ENCODE assay signal across 1 cellular context in genomic region chr3:49856181-49857005, GRCh38.
TF ChIP-seq lines count a peak whose summit lies in the region.

TSS of gene TRAIP (minus strand) at chr3:49856564. CDS start at chr3:49856453, 111 bp downstream.

TF ChIP-seq in GM12878, 131 proteins besides CTCF, POLR2A, EP300 and RAD21 (continued from another document and continues in another):
- TF ChIP-seq CUX1 (IDR thresholded peaks at IDR 0.05; ENCODE audit: insufficient replicate concordance, low read depth, low read length) (no peak), STAT1 (conservative IDR thresholded peaks at IDR 0.05) (no peak), ETV6 (conservative IDR thresholded peaks at IDR 0.05 in 1 of 2, IDR thresholded peaks at IDR 0.05 in 1 of 2; ENCODE audit: borderline replicate concordance in 1 of 2, low read depth in 1 of 2) (no peak), MYC (IDR thresholded peaks at IDR 0.05; ENCODE audit: insufficient read depth, insufficient read length, insufficient replicate concordance, low read length, severe bottlenecking) (no peak), YBX1 (IDR thresholded peaks at IDR 0.05) (no peak), FOXM1 (IDR thresholded peaks at IDR 0.05; ENCODE audit: low read depth, low read length) (no peak), JUND (IDR thresholded peaks at IDR 0.05; ENCODE audit: low read depth, low read length) (no peak), NRF1 (conservative IDR thresholded peaks at IDR 0.05; ENCODE audit: low read depth, low read length) (no peak), RBBP5 (conservative IDR thresholded peaks at IDR 0.05) (no peak), KDM1A (IDR thresholded peaks at IDR 0.05; ENCODE audit: borderline replicate concordance) (no peak), NFXL1 (IDR thresholded peaks at IDR 0.05; ENCODE audit: borderline replicate concordance) (no peak), MEF2A (IDR thresholded peaks at IDR 0.05; ENCODE audit: insufficient read depth, low read depth, low read length) (no peak), CBX3 (IDR thresholded peaks at IDR 0.05; ENCODE audit: borderline replicate concordance, low read depth) (no peak), CHD4 (IDR thresholded peaks at IDR 0.05) (no peak), STAT3 (IDR thresholded peaks at IDR 0.05; ENCODE audit: low read depth, low read length) (no peak), SMARCA5 (IDR thresholded peaks at IDR 0.05) (no peak), ZBED1 (IDR thresholded peaks at IDR 0.05; ENCODE audit: borderline replicate concordance) (no peak), IRF4 (IDR thresholded peaks at IDR 0.05; ENCODE audit: low read depth, low read length) (no peak), PAX8 (IDR thresholded peaks at IDR 0.05) (no peak), CEBPB (IDR thresholded peaks at IDR 0.05; ENCODE audit: borderline replicate concordance in 1 of 2, low read depth in 2 of 2, low read length in 2 of 2) (no peak), ATF2 (IDR thresholded peaks at IDR 0.05; ENCODE audit: low read length) (no peak), SUPT20H (IDR thresholded peaks at IDR 0.05; ENCODE audit: borderline replicate concordance, control insufficient read depth, low read depth, low read length) (no peak), POLR2AphosphoS5 (IDR thresholded peaks at IDR 0.05; ENCODE audit: low read length) (peak; percentile 70; the same call in 1 of the 2 replicates), NKRF (conservative IDR thresholded peaks at IDR 0.05) (peak; percentile 100), TCF7 (IDR thresholded peaks at IDR 0.05; ENCODE audit: borderline replicate concordance) (no peak), DPF2 (IDR thresholded peaks at IDR 0.05) (no peak), REST (IDR thresholded peaks at IDR 0.05; ENCODE audit: low read depth, low read length) (no peak), PRDM15 (CRISPR knock-in tag; IDR thresholded peaks at IDR 0.05) (no peak), PML (IDR thresholded peaks at IDR 0.05; ENCODE audit: low read length) (no peak), PKNOX1 (IDR thresholded peaks at IDR 0.05) (peak; percentile 39; the same call in 1 of the 2 replicates), NR2C1 (IDR thresholded peaks at IDR 0.05) (no peak), SREBF2 (IDR thresholded peaks at IDR 0.05; ENCODE audit: low read length) (peak; percentile 36; the same call in 1 of the 2 replicates), ZNF622 (IDR thresholded peaks at IDR 0.05) (no peak), USF1 (IDR thresholded peaks at IDR 0.05; ENCODE audit: borderline replicate concordance, extremely low read length, insufficient read depth, low read depth, low read length) (no peak), PBX3 (IDR thresholded peaks at IDR 0.05; ENCODE audit: insufficient replicate concordance, low read depth, low read length) (no peak), CBFB (IDR thresholded peaks at IDR 0.05; ENCODE audit: low read depth) (no peak; the same call in 1 of the 2 replicates)
